In the genomic region with DNA sequence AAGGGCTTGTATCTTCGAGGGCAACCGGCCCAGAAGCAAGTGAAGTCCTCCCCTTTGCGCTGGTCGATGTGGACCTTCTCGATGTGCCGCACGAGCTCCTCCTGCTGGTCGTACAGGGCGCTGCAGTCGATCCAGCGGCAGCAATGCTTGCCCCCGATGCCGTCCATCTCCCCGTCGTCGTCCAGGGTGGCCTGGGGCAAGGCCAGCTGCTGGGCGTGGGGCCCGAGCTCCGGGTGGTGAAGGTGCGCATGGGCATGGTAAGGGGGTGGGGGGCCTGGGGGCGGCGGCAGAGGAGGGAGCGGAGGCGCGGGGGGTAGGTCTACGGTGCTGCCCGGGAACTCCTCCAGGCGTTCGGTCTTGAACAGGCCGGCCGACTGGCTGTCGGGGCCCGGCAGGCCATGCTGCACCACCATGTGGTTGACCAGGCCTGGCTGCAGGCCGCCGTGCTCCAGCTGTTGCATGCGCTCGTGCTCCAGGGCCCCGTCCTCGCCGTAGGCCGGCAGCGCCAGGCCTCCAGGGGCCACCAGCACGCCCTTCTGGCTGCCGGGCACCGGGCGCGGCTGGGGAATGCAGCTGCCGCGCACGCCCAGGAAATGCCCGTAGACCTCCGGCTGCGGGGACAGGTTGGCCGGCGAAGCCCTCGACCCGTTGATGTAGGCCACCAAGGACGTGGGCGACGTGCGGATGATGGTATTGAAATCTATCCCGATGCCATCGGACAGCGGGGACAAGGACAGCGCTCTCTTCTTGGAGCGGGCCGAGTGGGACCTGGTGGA, we compare ENCODE assay signal across 8 cellular contexts.
DNase-seq lines count a peak whose midpoint lies in the region; ATAC-seq and TF ChIP-seq lines count a peak whose summit lies in the region.

No MANE protein-coding gene starts in this region.

- H3K4me3 ChIP-seq in HFF-Myc (replicated peaks; ENCODE audit: low read depth, low read length) (no peak overlapping the region), fibroblast of mammary gland (ENCODE audit: control insufficient read depth, low read depth, low read length) (no peak overlapping the region)

- no peak for ATAC-seq in HG03045 (IDR thresholded peaks at IDR 0.05; ENCODE audit: unreplicated experiment)

- H3K27ac ChIP-seq in C4-2B, result no peak overlapping the region

- no peak for DNase-seq in HFF-Myc (ENCODE audit: extremely low read depth, low read depth)
- DNase-seq in activated CD4-positive, alpha-beta T cell treated with anti-CD3 and anti-CD28 coated beads, Interleukin-2, amount 50 U/mL, for 24 hours (ENCODE audit: low read depth in 1 of 2, low spot score in 1 of 2), result peak; percentile 20 to 30
- no peak for DNase-seq in fibroblast of mammary gland (ENCODE audit: low read depth)
- peak; percentile 57 for DNase-seq in stimulated activated CD4-positive, alpha-beta T cell treated with anti-CD3 and anti-CD28 coated beads, Interleukin-4, amount 100 ng/mL, for 24 hours
- DNase-seq in NCI-H1417 (lab: John Stamatoyannopoulos, UW), result no peak
- DNase-seq in NCI-H1048 (lab: John Stamatoyannopoulos, UW), result no peak

- TF ChIP-seq CTCF in C4-2B (conservative IDR thresholded peaks at IDR 0.05) (peak; percentile 95), HFF-Myc (IDR thresholded peaks at IDR 0.05; ENCODE audit: low read depth, low read length, missing control alignments) (peak; percentile 37), fibroblast of mammary gland (conservative IDR thresholded peaks at IDR 0.05; ENCODE audit: control insufficient read depth, insufficient read depth, low read depth, low read length) (peak; percentile 28)

Comparison
In these comparisons a context has a peak if more than half of its experiments do, and no peak if none do; other contexts are left out.
1. CTCF ChIP-seq: peak in every context shown above with its lines; median percentile 95 in C4-2B; 37 in HFF-Myc; 28 in fibroblast of mammary gland.
2. DNase-seq: peak in activated CD4-positive, alpha-beta T cell treated with anti-CD3 and anti-CD28 coated beads, Interleukin-2, amount 50 U/mL, for 24 hours (2 of 2) and stimulated activated CD4-positive, alpha-beta T cell treated with anti-CD3 and anti-CD28 coated beads, Interleukin-4, amount 100 ng/mL, for 24 hours (single experiment); none in HFF-Myc (single experiment), fibroblast of mammary gland (single experiment), NCI-H1417 (0 of 3) and NCI-H1048 (single experiment).